In genomic region chr19:55229789-55230182, GRCh38 we compare ENCODE assay signal across 1 cellular context.
TF ChIP-seq lines count a peak whose summit lies in the region.

No MANE protein-coding gene starts in this region.

TF ChIP-seq in HepG2, 621 proteins besides CTCF, POLR2A, EP300 and RAD21 (continues in another document):
- TF ChIP-seq ETS1 (CRISPR knock-in tag; IDR thresholded peaks at IDR 0.05) (no peak), CAMTA2 (CRISPR knock-in tag; IDR thresholded peaks at IDR 0.05; ENCODE audit: borderline replicate concordance) (no peak), ETV5 (CRISPR knock-in tag; IDR thresholded peaks at IDR 0.05; ENCODE audit: borderline replicate concordance) (no peak), SALL1 (CRISPR knock-in tag; IDR thresholded peaks at IDR 0.05) (peak; percentile 67; the same call in 1 of the 2 replicates), JUN (CRISPR knock-in tag; IDR thresholded peaks at IDR 0.05) (no peak), FIP1L1 (IDR thresholded peaks at IDR 0.05; ENCODE audit: borderline replicate concordance, insufficient read depth, low read depth, low read length) (no peak), CSRNP2 (CRISPR knock-in tag; conservative IDR thresholded peaks at IDR 0.05; ENCODE audit: low read depth) (no peak), NRL (CRISPR knock-in tag; IDR thresholded peaks at IDR 0.05; ENCODE audit: borderline replicate concordance) (no peak), MAF1 (CRISPR knock-in tag; IDR thresholded peaks at IDR 0.05; ENCODE audit: borderline replicate concordance) (no peak), ZNF230 (CRISPR knock-in tag; IDR thresholded peaks at IDR 0.05) (no peak), NR2F2 (IDR thresholded peaks at IDR 0.05; ENCODE audit: borderline replicate concordance, low read depth) (no peak), MLX (CRISPR knock-in tag; IDR thresholded peaks at IDR 0.05) (no peak), CHCHD3 (CRISPR knock-in tag; IDR thresholded peaks at IDR 0.05) (no peak), ZNF496 (CRISPR knock-in tag; IDR thresholded peaks at IDR 0.05; ENCODE audit: insufficient replicate concordance) (no peak), MEF2D (CRISPR knock-in tag; IDR thresholded peaks at IDR 0.05) (no peak), MLLT10 (CRISPR knock-in tag; IDR thresholded peaks at IDR 0.05) (no peak), ZNF572 (CRISPR knock-in tag; IDR thresholded peaks at IDR 0.05) (no peak), TBX3 (IDR thresholded peaks at IDR 0.05; ENCODE audit: borderline replicate concordance) (no peak), HMG20B (CRISPR knock-in tag; conservative IDR thresholded peaks at IDR 0.05) (no peak), ZNF646 (CRISPR knock-in tag; IDR thresholded peaks at IDR 0.05) (no peak), KAT2B (IDR thresholded peaks at IDR 0.05; ENCODE audit: borderline replicate concordance, low read depth, low read length) (no peak), ZNF547 (CRISPR knock-in tag; IDR thresholded peaks at IDR 0.05) (no peak), BATF2 (CRISPR knock-in tag; IDR thresholded peaks at IDR 0.05) (0 out of 2 replicates have a peak, but pooled peaks have one; percentile 7), RBFOX2 (IDR thresholded peaks at IDR 0.05; ENCODE audit: low read depth, low read length) (0 out of 2 replicates have a peak, but pooled peaks have one; percentile 27), PRMT3 (CRISPR knock-in tag; IDR thresholded peaks at IDR 0.05; ENCODE audit: borderline replicate concordance, low read depth) (no peak), STAT5B (CRISPR knock-in tag; IDR thresholded peaks at IDR 0.05) (no peak), RXRA (CRISPR knock-in tag; IDR thresholded peaks at IDR 0.05) (peak; percentile 18; the same call in 1 of the 2 replicates), ARID2 (CRISPR knock-in tag; IDR thresholded peaks at IDR 0.05; ENCODE audit: borderline replicate concordance) (no peak), ERF (CRISPR knock-in tag; IDR thresholded peaks at IDR 0.05) (no peak), SMAD1 (CRISPR knock-in tag; IDR thresholded peaks at IDR 0.05; ENCODE audit: borderline replicate concordance, low read depth) (no peak), MYNN (CRISPR knock-in tag; IDR thresholded peaks at IDR 0.05; ENCODE audit: low read depth) (no peak), ZNF564 (CRISPR knock-in tag; IDR thresholded peaks at IDR 0.05) (no peak), ATF2 (CRISPR knock-in tag; IDR thresholded peaks at IDR 0.05) (0 out of 2 replicates have a peak, but pooled peaks have one; percentile 16), MIER2 (CRISPR knock-in tag; IDR thresholded peaks at IDR 0.05) (no peak), TRIM24 (CRISPR knock-in tag; IDR thresholded peaks at IDR 0.05) (no peak), TFAP4 (IDR thresholded peaks at IDR 0.05; ENCODE audit: borderline replicate concordance, low read depth) (no peak), NFKBIZ (CRISPR knock-in tag; IDR thresholded peaks at IDR 0.05) (no peak), SMAD3 (CRISPR knock-in tag; IDR thresholded peaks at IDR 0.05) (no peak), ZNF768 (CRISPR knock-in tag; IDR thresholded peaks at IDR 0.05) (no peak), POGK (CRISPR knock-in tag; conservative IDR thresholded peaks at IDR 0.05) (no peak), EEA1 (CRISPR knock-in tag; IDR thresholded peaks at IDR 0.05; ENCODE audit: borderline replicate concordance) (0 out of 2 replicates have a peak, but pooled peaks have one; percentile 28), HCFC1 (IDR thresholded peaks at IDR 0.05; ENCODE audit: low read depth, low read length) (no peak), MIER3 (CRISPR knock-in tag; IDR thresholded peaks at IDR 0.05; ENCODE audit: borderline replicate concordance) (no peak), ZNF740 (CRISPR knock-in tag; IDR thresholded peaks at IDR 0.05) (no peak), RXRB (CRISPR knock-in tag; IDR thresholded peaks at IDR 0.05; ENCODE audit: borderline replicate concordance) (peak; percentile 56; the same call in 1 of the 2 replicates), PAWR (CRISPR knock-in tag; IDR thresholded peaks at IDR 0.05; ENCODE audit: borderline replicate concordance) (no peak), THAP9 (CRISPR knock-in tag; IDR thresholded peaks at IDR 0.05; ENCODE audit: borderline replicate concordance) (no peak), MYPOP (CRISPR knock-in tag; IDR thresholded peaks at IDR 0.05) (no peak)
